In genomic region chr14:28584951-28585350, GRCh38 we compare ENCODE assay signal across 23 cellular contexts.
"Had no signal": no experiment of that assay in that cellular context is flagged by ENCODE, and none has a peak within 500 bp of the region (broad histone marks: within the 10 kb centered on the region; RNA-seq: fewer than 3 reads in every experiment).

No MANE protein-coding gene starts in this region.

- H3K4me1 Mint-ChIP-seq: naive B cell; naive thymus-derived CD8-positive, alpha-beta T cell had no signal

- DNase-seq: cortex of kidney; effector CD8-positive, alpha-beta T cell; erythroblast; esophagus squamous epithelium; foreskin fibroblast; foreskin melanocyte; gastrocnemius medialis; glutamatergic neuron; head of caudate nucleus; heart right ventricle; hippocampal formation; left cardiac atrium; left lung; left ventricle myocardium superior; lower lobe of right lung; mesenchymal stem cell; mucosa of descending colon; naive B cell; naive thymus-derived CD8-positive, alpha-beta T cell had no signal

- H3K27me3 ChIP-seq: esophagus squamous epithelium, gastrocnemius medialis, heart right ventricle, left lung had no signal

- H3K27ac Mint-ChIP-seq: dendritic cell treated with granulocyte-macrophage colony-stimulating factor and Interleukin-4, amounts not matched to agents 40 ng/mL and 50 ng/mL, for 4 days; mesothelial cell of epicardium; naive B cell; naive thymus-derived CD8-positive, alpha-beta T cell had no signal

- H3K9me3 ChIP-seq: esophagus squamous epithelium, gastrocnemius medialis, left lung, mucosa of descending colon had no signal

- H3K27me3 Mint-ChIP-seq: dendritic cell treated with granulocyte-macrophage colony-stimulating factor and Interleukin-4, amounts not matched to agents 40 ng/mL and 50 ng/mL, for 4 days; naive B cell; naive thymus-derived CD8-positive, alpha-beta T cell had no signal

- H3K4me3 ChIP-seq: esophagus squamous epithelium, gastrocnemius medialis, heart right ventricle, left lung, lower lobe of right lung, mucosa of descending colon had no signal

- H3K4me1 ChIP-seq: esophagus squamous epithelium, gastrocnemius medialis, heart right ventricle, left lung, lower lobe of right lung had no signal

- ATAC-seq: esophagus mucosa; gastrocnemius medialis; heart right ventricle; left cardiac atrium; left lung; left ventricle myocardium superior; lower lobe of right lung; mucosa of descending colon; naive thymus-derived CD8-positive, alpha-beta T cell had no signal

- H3K36me3 ChIP-seq: esophagus squamous epithelium, gastrocnemius medialis, heart right ventricle, left lung, lower lobe of right lung had no signal

- H3K9me3 Mint-ChIP-seq: dendritic cell treated with granulocyte-macrophage colony-stimulating factor and Interleukin-4, amounts not matched to agents 40 ng/mL and 50 ng/mL, for 4 days had no signal

- H3K4me3 Mint-ChIP-seq: dendritic cell treated with granulocyte-macrophage colony-stimulating factor and Interleukin-4, amounts not matched to agents 40 ng/mL and 50 ng/mL, for 4 days; mesothelial cell of epicardium; naive B cell; naive thymus-derived CD8-positive, alpha-beta T cell had no signal

- H3K27ac ChIP-seq: epithelial cell of prostate, esophagus squamous epithelium, gastrocnemius medialis, heart right ventricle, left lung, lower lobe of right lung had no signal

- H3K36me3 Mint-ChIP-seq: mesothelial cell of epicardium, naive B cell had no signal
